Comparison of ENCODE assay signal across 17 cellular contexts in genomic region chr5:91144491-91145232, GRCh38.
DNase-seq lines count a peak whose midpoint lies in the region; ATAC-seq and TF ChIP-seq lines count a peak whose summit lies in the region.
"Had no signal": no experiment of that assay in that cellular context is flagged by ENCODE, and none has a peak within 500 bp of the region (broad histone marks: within the 10 kb centered on the region; RNA-seq: fewer than 3 reads in every experiment).

No MANE protein-coding gene starts in this region.

- H3K36me3 ChIP-seq in lower lobe of right lung = no peaks in the 10 kb centered on the region

- no peak for ATAC-seq in lower lobe of right lung
- ATAC-seq in stimulated activated naive CD8-positive, alpha-beta T cell treated with anti-CD3 and anti-CD28 coated beads, Interleukin-15, Interleukin-2, amounts not matched to agents 100 U/mL and 50 U/mL, for 24 hours = no peak
- ATAC-seq: effector memory CD8-positive, alpha-beta T cell; natural killer cell had no signal

- no peaks in the 10 kb centered on the region for H3K27me3 Mint-ChIP-seq in brain

- peaks cover 17% of the 10 kb centered on the region for H3K36me3 Mint-ChIP-seq in brain
- H3K36me3 Mint-ChIP-seq: natural killer cell had no signal

- peaks cover 23% of the 10 kb centered on the region for H3K4me1 ChIP-seq in lower lobe of right lung

- peak overlapping the region in 3 of 5 experiments; percentile 37 to 46 (median 45) for H3K4me3 Mint-ChIP-seq in brain
- H3K4me3 Mint-ChIP-seq: effector memory CD8-positive, alpha-beta T cell; natural killer cell had no signal

- peaks cover 36% of the 10 kb centered on the region for H3K4me1 Mint-ChIP-seq in brain

- no peaks in the 10 kb centered on the region for H3K9me3 ChIP-seq in lower lobe of right lung

- H3K27ac ChIP-seq in lower lobe of right lung (peak overlapping the region; percentile 52), skin epidermis (peak overlapping the region in 12 of 21 experiments; percentile 3 to 67 (median 22))

- H3K27ac Mint-ChIP-seq in brain = peak overlapping the region in 4 of 5 experiments; percentile 50 to 92 (median 85)
- H3K27ac Mint-ChIP-seq: effector memory CD8-positive, alpha-beta T cell; natural killer cell had no signal

- H3K27me3 ChIP-seq in lower lobe of right lung (ENCODE audit: low read depth) = no peaks in the 10 kb centered on the region

- peaks cover 4 to 8% (median 6%) of the 10 kb centered on the region in 5 experiments for H3K9me3 Mint-ChIP-seq in brain
- H3K9me3 Mint-ChIP-seq: effector memory CD8-positive, alpha-beta T cell; natural killer cell had no signal

- intact Hi-C loops in lower lobe of right lung (cut with DNase I) = no loop called here

- H3K4me3 ChIP-seq in lower lobe of right lung (peak overlapping the region; percentile 2), skin epidermis (no peak overlapping the region)

- TF ChIP-seq CTCF in brain (conservative IDR thresholded peaks at IDR 0.05) = no peak
- no peak for TF ChIP-seq CTCF in lower lobe of right lung (IDR thresholded peaks at IDR 0.05)

- DNase-seq in NCI-H146 treated with DMSO at 0.1 percent for 48 hours (lab: John Stamatoyannopoulos, UW; ENCODE audit: unreplicated experiment) (peak; percentile 10), lower lobe of right lung (no peak), kidney tubule cell (ENCODE audit: low spot score) (no peak), NCI-H510A treated with DMSO at 0.1 percent for 48 hours (lab: John Stamatoyannopoulos, UW) (no peak), cortex of kidney (lab: John Stamatoyannopoulos, UW) (no peak)
- DNase-seq in stimulated activated naive CD8-positive, alpha-beta T cell treated with anti-CD3 and anti-CD28 coated beads, Interleukin-15, Interleukin-2, amounts not matched to agents 100 U/mL and 50 U/mL, for 24 hours = no peak
- DNase-seq: activated CD4-positive, alpha-beta T cell treated with anti-CD3 and anti-CD28 coated beads, Interleukin-2, amount 50 U/mL, for 1 hour; AML-193; effector memory CD8-positive, alpha-beta T cell; GOT3; natural killer cell; NCI-H510A; RPMI8226; small intestine; substantia nigra had no signal
